Comparison of ENCODE assay signal across 8 cellular contexts in the genomic region with DNA sequence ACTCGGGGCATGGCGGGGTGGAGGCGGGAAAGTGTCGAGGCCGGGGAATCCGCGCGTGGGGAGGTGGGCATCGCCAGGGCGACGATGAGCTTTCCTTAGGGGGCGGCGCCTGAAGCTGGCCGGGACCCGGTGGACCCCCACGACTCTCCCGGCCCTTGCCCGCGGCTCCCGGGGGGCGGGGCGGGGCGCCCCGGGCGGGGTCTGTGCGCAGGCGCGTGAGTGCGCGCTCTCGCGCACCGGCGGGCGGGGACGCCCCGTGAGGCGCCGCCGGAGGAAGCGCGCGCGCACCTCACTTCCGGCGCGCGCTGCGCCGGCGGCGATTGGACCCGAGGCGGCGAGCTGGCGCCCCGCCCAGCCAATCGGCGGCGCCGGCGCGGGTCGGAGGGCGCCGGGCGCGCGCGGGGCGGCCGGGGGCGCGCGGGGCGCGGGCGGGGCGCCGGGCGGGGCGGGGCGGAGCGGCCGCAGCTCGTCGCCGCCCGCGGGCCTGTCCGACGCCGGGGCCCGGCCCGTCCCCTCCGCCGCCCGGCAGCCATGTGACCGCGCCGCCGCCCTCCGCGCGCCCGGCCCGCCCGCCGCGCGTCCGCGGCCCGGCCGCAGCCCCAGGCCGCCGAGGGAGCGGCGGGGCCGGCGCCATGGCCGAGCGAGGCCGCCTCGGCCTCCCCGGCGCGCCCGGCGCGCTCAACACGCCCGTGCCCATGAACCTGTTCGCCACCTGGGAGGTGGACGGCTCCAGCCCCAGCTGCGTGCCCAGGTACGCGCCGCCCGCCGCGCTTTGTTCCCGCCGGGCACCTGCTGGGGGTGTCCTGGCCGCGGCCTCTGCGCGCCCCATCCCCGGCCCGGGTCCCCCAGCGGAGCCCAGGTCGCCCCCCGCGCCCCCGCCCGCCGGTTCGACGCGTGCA. TPM values are rescaled to one million over a fixed set of nuclear protein-coding genes. Genes with fewer than 3 reads are reported as not detected.
A peak's percentile ranks its signal among the peaks of the same experiment; 100 is the strongest.
DNase-seq lines count a peak whose midpoint lies in the region; ATAC-seq, FAIRE-seq and TF ChIP-seq lines count a peak whose summit lies in the region.

A gene (plus strand): TSS at position 462 of the 899 bp plus-strand sequence. CDS start 171 bp downstream, at position 633.

- no peaks in the 10 kb centered on the region for H4K20me1 ChIP-seq in mammary epithelial cell (ENCODE audit: insufficient read depth, low read length)

- H3K4me3 ChIP-seq in mammary epithelial cell (replicated peaks in 1 of 3; ENCODE audit: insufficient read depth in 1 of 3, low read depth in 2 of 3, low read length in 3 of 3) (peak within 1 kb of the TSS; percentile 86 to 96 (median 87)), small intestine (ENCODE audit: low read depth in 1 of 2, low read length in 2 of 2) (peak within 1 kb of the TSS; percentile 71 to 99)

- in situ Hi-C loops in mammary epithelial cell (cut with MboI; ENCODE audit: low sequenced_read_pairs in 2 of 2), result no loop called here

- no peak within 1 kb of the TSS for H3K9ac ChIP-seq in mammary epithelial cell (ENCODE audit: insufficient read depth, low read length)

- no TSS peak for BruUV-seq in mammary epithelial cell (replicated peaks; lab: Mats Ljungman, UMichigan)

- peak; percentile 71 for ATAC-seq in HG02870 (IDR thresholded peaks at IDR 0.05; ENCODE audit: unreplicated experiment)

- FAIRE-seq in small intestine (lab: Jason Lieb, UNC), result no peak

- H3K4me1 ChIP-seq in mammary epithelial cell (ENCODE audit: insufficient read depth, low read length) (peaks cover 24% of the 10 kb centered on the region), small intestine (ENCODE audit: control insufficient read depth in 2 of 2, insufficient read depth in 1 of 2, low read depth in 1 of 2, low read length in 1 of 2) (peaks cover 0 to 4% of the 10 kb centered on the region in 2 donors)

- no peaks in the 10 kb centered on the region for H3K36me3 ChIP-seq in mammary epithelial cell (ENCODE audit: insufficient read depth, low read length)
- H3K36me3 ChIP-seq in small intestine (ENCODE audit: control insufficient read depth in 2 of 2, insufficient read depth in 2 of 2, low read length in 2 of 2), result no peaks in the 10 kb centered on the region

- H3K27me3 ChIP-seq in mammary epithelial cell (ENCODE audit: insufficient read depth, low read length), result no peaks in the 10 kb centered on the region
- no peaks in the 10 kb centered on the region for H3K27me3 ChIP-seq in small intestine (ENCODE audit: control insufficient read depth in 2 of 2, insufficient read depth in 2 of 2, low read length in 2 of 2)

- CTCF ChIA-PET in mammary epithelial cell (lab: Charles Lee; ENCODE audit: low non-redundant PET), result interaction anchor here (0.5 kb wide), 2 partner anchors 38 to 488 kb away, joined by 4 to 5 read pairs; no protein-coding TSS in a partner anchor

- H2AFZ ChIP-seq in mammary epithelial cell (ENCODE audit: low read depth, low read length), result peak within 1 kb of the TSS; percentile 83

- H3K9me3 ChIP-seq in mammary epithelial cell (replicated peaks; ENCODE audit: insufficient read depth, low read length) (no peaks in the 10 kb centered on the region), small intestine (ENCODE audit: control insufficient read depth, low read depth) (no peaks in the 10 kb centered on the region)

- 0% methylated on average over 3 of the region's 160 CpGs for WGBS in mammary epithelial cell (ENCODE audit: low coverage, missing lambda C conversion rate)
- WGBS in small intestine, 3 donors, result 0 to 1% (median 0%) methylated on average over 28 to 160 of the region's 160 CpGs

- dilution Hi-C loops in mammary epithelial cell (cut with HindIII; ENCODE audit: low sequenced_read_pairs), result no loop called here

- H3K79me2 ChIP-seq in mammary epithelial cell (ENCODE audit: insufficient read depth, low read length), result peaks cover 40% of the 10 kb centered on the region

- peak within 1 kb of the TSS; percentile 86 for H3K27ac ChIP-seq in VCaP
- no peak within 1 kb of the TSS for H3K27ac ChIP-seq in mammary epithelial cell (ENCODE audit: insufficient read depth, low read depth, low read length)
- peak within 1 kb of the TSS; percentile 83 to 88 for H3K27ac ChIP-seq in small intestine (ENCODE audit: low read depth in 1 of 2, low read length in 1 of 2)

- peak within 1 kb of the TSS; percentile 95 for H3K4me2 ChIP-seq in mammary epithelial cell (ENCODE audit: insufficient read depth, low read depth, low read length)

- intact Hi-C loops in mammary epithelial cell (cut with micrococcal nuclease), result no loop called here

- TF ChIP-seq CTCF in VCaP (conservative IDR thresholded peaks at IDR 0.05), result no peak
- TF ChIP-seq CTCF in mammary epithelial cell (conservative IDR thresholded peaks at IDR 0.05 in 1 of 2, IDR thresholded peaks at IDR 0.05 in 1 of 2; ENCODE audit: extremely low read depth in 1 of 2, insufficient read depth in 1 of 2, low read depth in 1 of 2, low read length in 2 of 2), result no peak

- DNase-seq in NCI-H2029 (lab: John Stamatoyannopoulos, UW), result peak; percentile 43
- DNase-seq in NCI-H2029 treated with DMSO at 0.1 percent for 48 hours (lab: John Stamatoyannopoulos, UW), result no peak
- peak; percentile 70 to 90 for DNase-seq in NCI-H1930 (lab: John Stamatoyannopoulos, UW)
- DNase-seq in mammary epithelial cell, result peak; percentile 76
- peak; percentile 100 for DNase-seq in iPS-NIHi11 (ENCODE audit: low spot score)
- DNase-seq in small intestine, result peak; percentile 86

RNA-seq across cellular contexts. Expression of the gene that starts here (rescaled TPM):
- 10 to 100 TPM; 42.7 to 55.3 TPM for total RNA-seq in mammary epithelial cell
- polyA plus RNA-seq in mammary epithelial cell (28.5 TPM), small intestine (10 to 100 TPM; 35.4 to 45.6 (median 44.1) TPM)
- polyA minus RNA-seq in mammary epithelial cell, result 27.9 TPM
